In the genomic region with DNA sequence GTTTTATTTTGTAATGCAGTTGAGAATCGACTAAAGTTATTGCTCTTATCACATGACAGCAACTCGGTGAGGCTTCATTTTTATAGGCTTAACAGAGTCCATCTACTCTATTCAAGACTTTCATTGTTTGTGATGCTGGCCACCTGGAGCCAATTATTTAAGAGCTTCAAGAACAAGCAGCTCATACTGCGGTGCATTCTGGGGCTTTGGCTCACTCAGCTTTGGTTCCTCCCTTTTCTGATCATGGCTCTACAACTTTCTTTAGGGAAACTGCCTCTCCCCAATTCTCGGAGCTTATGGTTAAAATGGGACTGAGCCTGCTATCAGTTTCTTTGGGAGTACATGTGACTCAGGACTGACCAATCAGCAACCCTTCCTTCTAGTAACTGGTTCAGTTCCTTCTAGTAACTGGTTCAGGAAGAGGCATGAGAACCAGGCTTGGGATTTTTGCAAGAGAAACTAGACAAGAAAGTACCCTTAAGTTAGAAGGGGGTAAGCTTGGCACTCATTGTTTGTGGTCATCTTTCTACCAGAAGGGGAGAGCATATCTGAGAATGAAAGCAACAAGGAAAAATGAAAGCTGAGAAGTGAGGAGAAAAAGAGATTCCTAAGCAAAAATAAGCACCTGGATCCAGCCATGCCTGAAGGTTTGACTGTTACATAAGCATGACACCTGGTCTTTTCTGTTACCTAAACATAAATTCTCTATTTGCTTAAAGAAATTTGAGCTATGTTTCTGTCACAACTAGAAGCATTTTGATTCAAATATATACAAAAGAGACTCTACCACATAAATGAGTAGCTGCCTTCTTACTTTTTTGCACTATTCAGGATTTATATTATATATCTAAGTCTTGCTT, we compare ENCODE assay signal across 22 cellular contexts. TPM values are rescaled to one million over a fixed set of nuclear protein-coding genes. Genes with fewer than 3 reads are reported as not detected.
DNase-seq lines count a peak whose midpoint lies in the region; ATAC-seq, FAIRE-seq and TF ChIP-seq lines count a peak whose summit lies in the region.
"Had no signal": no experiment of that assay in that cellular context is flagged by ENCODE, and none has a peak within 500 bp of the region (broad histone marks: within the 10 kb centered on the region; RNA-seq: fewer than 3 reads in every experiment).

No MANE protein-coding gene starts in this region.

- H4K20me1 ChIP-seq in HepG2 (ENCODE audit: insufficient read depth, low read length) = no peaks in the 10 kb centered on the region

- CTCF ChIA-PET in HepG2 (lab: Yijun Ruan, JAX; ENCODE audit: low intra/inter-chr PET ratio, low total read pairs) = no interaction called here

- TF ChIP-seq POLR2A in HepG2 (IDR thresholded peaks at IDR 0.05; ENCODE audit: insufficient read depth in 1 of 2, low read depth in 2 of 2, low read length in 2 of 2) (no peak), right lobe of liver (IDR thresholded peaks at IDR 0.05) (no peak), uterus (IDR thresholded peaks at IDR 0.05) (no peak)

- POLR2A ChIA-PET in HepG2 (lab: Yijun Ruan, JAX) = interaction anchor here (1.2 kb wide), 1 partner anchor 26 kb away, joined by 3 read pairs; no protein-coding TSS in a partner anchor

- BruUV-seq in HepG2 (replicated peaks; lab: Mats Ljungman, UMichigan) = no TSS peak

- in situ Hi-C loops in HepG2 (cut with HindIII; ENCODE audit: extremely low pct_ligation_motif_present, low pct_unique_long_range_greater_than_20kb) = no loop called here

- no peak for TF ChIP-seq RAD21 in HepG2 (CRISPR knock-in tag; IDR thresholded peaks at IDR 0.05)

- no peak overlapping the region for H3K27ac ChIP-seq in HepG2 (ENCODE audit: extremely low read length, insufficient read depth, low read length)
- H3K27ac ChIP-seq in right lobe of liver = no peak overlapping the region
- peak overlapping the region; percentile 57 to 65 for H3K27ac ChIP-seq in uterus
- H3K27ac ChIP-seq: cardiac muscle cell, esophagus muscularis mucosa, suprapubic skin had no signal

- H3K4me2 ChIP-seq in HepG2 (ENCODE audit: low read depth, low read length) = no peak overlapping the region

- no peaks in the 10 kb centered on the region for H3K79me2 ChIP-seq in HepG2 (ENCODE audit: insufficient read depth, low read length)

- WGBS in HepG2 (ENCODE audit: low lambda C conversion rate) = 59% methylated on average over 4 of the region's 4 CpGs
- WGBS in right lobe of liver (ENCODE audit: insufficient coverage, low coverage, low lambda C conversion rate, missing lambda C conversion rate) = 46% methylated on average over 4 of the region's 4 CpGs

- ATAC-seq in HepG2 = no peak
- ATAC-seq in right lobe of liver = no peak
- no peak for ATAC-seq in GM18511 (IDR thresholded peaks at IDR 0.05; ENCODE audit: unreplicated experiment)

- H3K27me3 ChIP-seq in HepG2 (ENCODE audit: control insufficient read depth in 1 of 2, insufficient read depth in 2 of 2, low read length in 2 of 2) (no peaks in the 10 kb centered on the region), right lobe of liver (no peaks in the 10 kb centered on the region), uterus (no peaks in the 10 kb centered on the region)
- H3K27me3 ChIP-seq: cardiac muscle cell, esophagus muscularis mucosa, ovary, suprapubic skin had no signal

- TF ChIP-seq CTCF in HepG2 (CRISPR knock-in tag; IDR thresholded peaks at IDR 0.05) (no peak), right lobe of liver (IDR thresholded peaks at IDR 0.05) (no peak), uterus (IDR thresholded peaks at IDR 0.05) (no peak)

- DNase-seq in HepG2 (ENCODE audit: low spot score) = no peak
- no peak for DNase-seq in right lobe of liver
- DNase-seq in NCI-H2227 treated with DMSO at 0.1 percent for 48 hours (lab: John Stamatoyannopoulos, UW) = peak; percentile 33
- peak; percentile 17 for DNase-seq in fibroblast of gingiva (ENCODE audit: low read depth)
- DNase-seq in uterus = peak; percentile 22 to 72
- no peak for DNase-seq in occipital lobe (lab: John Stamatoyannopoulos, UW)
- DNase-seq in NCI-H1930 (lab: John Stamatoyannopoulos, UW) = no peak
- DNase-seq: activated CD4-positive, alpha-beta memory T cell treated with anti-CD3 and anti-CD28 coated beads for 36 hours; activated T-cell treated with anti-CD3 and anti-CD28 coated beads, Interleukin-2, amount 50 U/mL, for 48 hours; Calu3; kidney glomerular epithelial cell; NCI-H2107; ovary; stimulated activated CD4-positive, alpha-beta T cell treated with anti-CD3 and anti-CD28 coated beads, Interleukin-4, amount 100 ng/mL, for 1 hour had no signal

- H3K9ac ChIP-seq in HepG2 (ENCODE audit: insufficient read depth, low read depth, low read length) = no peak overlapping the region

- H3K4me1 ChIP-seq in HepG2 (ENCODE audit: insufficient read depth, low read length) (peaks cover 89% of the 10 kb centered on the region), right lobe of liver (peaks cover 0 to 4% (median 0%) of the 10 kb centered on the region in 4 donors), uterus (no peaks in the 10 kb centered on the region)

- H3K36me3 ChIP-seq in HepG2 (replicated peaks in 1 of 2; ENCODE audit: control insufficient read depth in 1 of 2, insufficient read depth in 2 of 2, low read length in 2 of 2) (no peaks in the 10 kb centered on the region), right lobe of liver (no peaks in the 10 kb centered on the region), uterus (no peaks in the 10 kb centered on the region)
- H3K36me3 ChIP-seq: cardiac muscle cell, esophagus muscularis mucosa, HAP-1, ovary, suprapubic skin had no signal

- no peak for TF ChIP-seq EP300 in HepG2 (IDR thresholded peaks at IDR 0.05; ENCODE audit: low read depth in 2 of 2, low read length in 2 of 2)
- TF ChIP-seq EP300 in HepG2 (CRISPR knock-in tag; IDR thresholded peaks at IDR 0.05; ENCODE audit: borderline replicate concordance) = no peak

- H3K4me3 ChIP-seq in HepG2 (replicated peaks in 1 of 3; ENCODE audit: insufficient read depth in 1 of 3, low read depth in 2 of 3, low read length in 3 of 3) (no peak overlapping the region), right lobe of liver (no peak overlapping the region), uterus (no peak overlapping the region)
- H3K4me3 ChIP-seq: cardiac muscle cell, esophagus muscularis mucosa, HAP-1, ovary, suprapubic skin had no signal

- H2AFZ ChIP-seq in HepG2 (ENCODE audit: low read length) = no peak overlapping the region

- H3K9me3 ChIP-seq in HepG2 (ENCODE audit: low read length) (no peaks in the 10 kb centered on the region), right lobe of liver (no peaks in the 10 kb centered on the region), uterus (no peaks in the 10 kb centered on the region)
- H3K9me3 ChIP-seq: esophagus muscularis mucosa, HAP-1, ovary, suprapubic skin had no signal

- no peak for FAIRE-seq in HepG2 (lab: Jason Lieb, UNC)
- FAIRE-seq: GM18507, HTR-8/SVneo, TTC549 had no signal

- intact Hi-C loops in HepG2 (cut with micrococcal nuclease; ENCODE audit: unreplicated experiment) (no loop called here), right lobe of liver (cut with DNase I) (no loop called here), uterus (cut with DNase I; ENCODE audit: low total_unique reads) (no loop called here)

TF ChIP-seq in HepG2, 621 proteins besides CTCF, POLR2A, EP300 and RAD21:
- TF ChIP-seq PHF8 (CRISPR knock-in tag; IDR thresholded peaks at IDR 0.05) (no peak), ZNF329 (CRISPR knock-in tag; IDR thresholded peaks at IDR 0.05; ENCODE audit: low read depth) (peak; percentile 99)
- TF ChIP-seq, protein P1, sequence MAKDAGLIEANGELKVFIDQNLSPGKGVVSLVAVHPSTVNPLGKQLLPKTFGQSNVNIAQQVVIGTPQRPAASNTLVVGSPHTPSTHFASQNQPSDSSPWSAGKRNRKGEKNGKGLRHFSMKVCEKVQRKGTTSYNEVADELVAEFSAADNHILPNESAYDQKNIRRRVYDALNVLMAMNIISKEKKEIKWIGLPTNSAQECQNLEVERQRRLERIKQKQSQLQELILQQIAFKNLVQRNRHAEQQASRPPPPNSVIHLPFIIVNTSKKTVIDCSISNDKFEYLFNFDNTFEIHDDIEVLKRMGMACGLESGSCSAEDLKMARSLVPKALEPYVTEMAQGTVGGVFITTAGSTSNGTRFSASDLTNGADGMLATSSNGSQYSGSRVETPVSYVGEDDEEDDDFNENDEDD (CRISPR knock-in tag; IDR thresholded peaks at IDR 0.05; ENCODE audit: borderline replicate concordance) = no peak

RNA-seq across cellular contexts. Expression of gene ARHGEF3, which starts 24.1 kb away (rescaled TPM):
- 23.1 and 32.8 TPM in 2 replicates for total RNA-seq in HepG2 (2016; rRNA removed; fragmentation: Illumina TruSeq; extraction: Trizol)
- 4.0 TPM in 2 replicates for total RNA-seq in HepG2 (2016; cell fraction: cytosol; rRNA removed; fragmentation: Illumina TruSeq; extraction: Trizol; ENCODE audit: low read depth)
- total RNA-seq in HepG2 (2016; cell fraction: insoluble cytoplasmic fraction; rRNA removed; fragmentation: Illumina TruSeq; extraction: Trizol) = 21.8 and 28.1 TPM in 2 replicates
- total RNA-seq in HepG2 (2016; cell fraction: membrane; rRNA removed; fragmentation: Illumina TruSeq; extraction: Trizol) = 17.0 and 18.1 TPM in 2 replicates
- total RNA-seq in HepG2 (2016; cell fraction: nucleus; rRNA removed; fragmentation: Illumina TruSeq; extraction: Trizol) = 24.9 and 26.4 TPM in 2 replicates
- 10.3 and 14.8 TPM in 2 replicates for polyA plus RNA-seq in HepG2 (2011; rRNA removed)
- 9.2 and 9.4 TPM in 2 replicates for polyA plus RNA-seq in HepG2 (2011; cell fraction: cytosol; rRNA removed)
- polyA plus RNA-seq in HepG2 (2011; cell fraction: nucleus; rRNA removed) = 10.3 and 12.6 TPM in 2 replicates
- polyA plus RNA-seq in HepG2 (2012) = 9.0 and 10.3 TPM in 2 replicates
- 2.0 and 2.2 TPM in 2 replicates for polyA plus RNA-seq in HepG2 (2016; cell fraction: cytosol; fragmentation: Illumina TruSeq; extraction: Trizol; ENCODE audit: low read depth)
- 29.1 and 30.2 TPM in 2 replicates for polyA plus RNA-seq in HepG2 (2016; cell fraction: insoluble cytoplasmic fraction; fragmentation: Illumina TruSeq; extraction: Trizol; ENCODE audit: low read depth)
- polyA plus RNA-seq in HepG2 (2016; cell fraction: membrane; fragmentation: Illumina TruSeq; extraction: Trizol; ENCODE audit: low read depth) = 7.6 and 8.1 TPM in 2 replicates
- polyA plus RNA-seq in HepG2 (2016; cell fraction: nucleus; fragmentation: Illumina TruSeq; extraction: Trizol; ENCODE audit: insufficient read depth, low read depth) = 19.5 and 19.8 TPM in 2 replicates
- polyA minus RNA-seq in HepG2 (2011; rRNA and poly(A)+ RNA removed; ENCODE audit: low replicate concordance) = 11.4 and 21.5 TPM in 2 replicates
- polyA minus RNA-seq in HepG2 (2011; cell fraction: cytosol; rRNA and poly(A)+ RNA removed) = 14.4 and 17.7 TPM in 2 replicates
- 21.6 and 31.8 TPM in 2 replicates for polyA minus RNA-seq in HepG2 (2011; cell fraction: nucleus; rRNA and poly(A)+ RNA removed)
- total RNA-seq in right lobe of liver = 1 to 10 TPM; 1.0 to 2.9 (median 1.6) TPM
- total RNA-seq in uterus = 10 to 100 TPM; 15.9 to 79.4 (median 44.8) TPM
- 26.4 TPM for total RNA-seq in occipital lobe

Comparison
In these comparisons a context has a peak if more than half of its experiments do, and no peak if none do; other contexts are left out.
1. DNase-seq: peak in NCI-H2227 treated with DMSO at 0.1 percent for 48 hours (single experiment), fibroblast of gingiva (single experiment) and uterus (2 of 2); none in HepG2 (single experiment), right lobe of liver (0 of 3), occipital lobe (single experiment) and NCI-H1930 (0 of 2).
2. H3K27ac ChIP-seq: peak in uterus (2 of 2); none in HepG2 (single experiment) and right lobe of liver (0 of 3).